ENCODE assay signal across 1 cellular context in the genomic region with DNA sequence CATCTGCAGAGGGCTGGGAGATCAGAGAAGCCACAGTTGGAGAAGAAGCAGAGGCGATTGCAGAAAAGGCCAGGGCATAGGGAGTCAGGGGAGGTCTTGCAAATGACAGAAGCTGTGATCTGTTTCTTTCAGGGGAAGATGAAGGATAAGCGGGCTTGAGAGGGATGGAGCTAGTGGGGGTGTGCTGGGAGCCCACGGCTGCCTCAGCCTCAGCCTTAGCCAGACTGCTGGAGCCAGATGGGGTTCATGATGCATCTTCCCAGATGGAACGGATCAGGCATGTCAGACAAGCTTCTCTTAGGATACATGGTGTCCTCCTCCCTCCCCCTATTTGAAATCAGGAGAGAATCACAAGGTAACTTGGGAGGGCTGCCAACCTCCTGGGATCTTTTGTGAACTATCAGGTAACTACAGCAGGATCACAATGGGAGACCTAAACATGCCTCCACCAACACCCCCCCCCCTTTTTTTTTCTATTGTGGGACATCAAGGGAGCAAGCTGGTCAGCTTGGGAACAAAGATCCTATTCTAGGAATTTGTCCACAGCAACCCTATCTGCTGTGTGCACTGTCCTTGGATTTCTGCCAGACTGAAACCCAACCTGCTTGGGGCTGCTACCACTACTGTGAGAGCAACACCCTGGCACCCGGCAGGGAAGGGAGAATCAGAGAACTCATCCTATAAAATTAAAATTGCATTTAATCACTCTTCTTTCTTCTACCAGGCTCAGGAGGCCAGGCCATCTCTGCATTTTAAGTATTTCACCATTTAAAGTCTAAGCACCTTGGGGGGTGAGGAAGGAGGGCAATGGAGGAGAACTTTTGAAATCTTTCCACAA.
TF ChIP-seq lines count a peak whose summit lies in the region.

No MANE protein-coding gene starts in this region.

TF ChIP-seq in K562, 482 proteins besides CTCF, POLR2A, EP300 and RAD21 (continued from another document):
- TF ChIP-seq, protein P1, sequence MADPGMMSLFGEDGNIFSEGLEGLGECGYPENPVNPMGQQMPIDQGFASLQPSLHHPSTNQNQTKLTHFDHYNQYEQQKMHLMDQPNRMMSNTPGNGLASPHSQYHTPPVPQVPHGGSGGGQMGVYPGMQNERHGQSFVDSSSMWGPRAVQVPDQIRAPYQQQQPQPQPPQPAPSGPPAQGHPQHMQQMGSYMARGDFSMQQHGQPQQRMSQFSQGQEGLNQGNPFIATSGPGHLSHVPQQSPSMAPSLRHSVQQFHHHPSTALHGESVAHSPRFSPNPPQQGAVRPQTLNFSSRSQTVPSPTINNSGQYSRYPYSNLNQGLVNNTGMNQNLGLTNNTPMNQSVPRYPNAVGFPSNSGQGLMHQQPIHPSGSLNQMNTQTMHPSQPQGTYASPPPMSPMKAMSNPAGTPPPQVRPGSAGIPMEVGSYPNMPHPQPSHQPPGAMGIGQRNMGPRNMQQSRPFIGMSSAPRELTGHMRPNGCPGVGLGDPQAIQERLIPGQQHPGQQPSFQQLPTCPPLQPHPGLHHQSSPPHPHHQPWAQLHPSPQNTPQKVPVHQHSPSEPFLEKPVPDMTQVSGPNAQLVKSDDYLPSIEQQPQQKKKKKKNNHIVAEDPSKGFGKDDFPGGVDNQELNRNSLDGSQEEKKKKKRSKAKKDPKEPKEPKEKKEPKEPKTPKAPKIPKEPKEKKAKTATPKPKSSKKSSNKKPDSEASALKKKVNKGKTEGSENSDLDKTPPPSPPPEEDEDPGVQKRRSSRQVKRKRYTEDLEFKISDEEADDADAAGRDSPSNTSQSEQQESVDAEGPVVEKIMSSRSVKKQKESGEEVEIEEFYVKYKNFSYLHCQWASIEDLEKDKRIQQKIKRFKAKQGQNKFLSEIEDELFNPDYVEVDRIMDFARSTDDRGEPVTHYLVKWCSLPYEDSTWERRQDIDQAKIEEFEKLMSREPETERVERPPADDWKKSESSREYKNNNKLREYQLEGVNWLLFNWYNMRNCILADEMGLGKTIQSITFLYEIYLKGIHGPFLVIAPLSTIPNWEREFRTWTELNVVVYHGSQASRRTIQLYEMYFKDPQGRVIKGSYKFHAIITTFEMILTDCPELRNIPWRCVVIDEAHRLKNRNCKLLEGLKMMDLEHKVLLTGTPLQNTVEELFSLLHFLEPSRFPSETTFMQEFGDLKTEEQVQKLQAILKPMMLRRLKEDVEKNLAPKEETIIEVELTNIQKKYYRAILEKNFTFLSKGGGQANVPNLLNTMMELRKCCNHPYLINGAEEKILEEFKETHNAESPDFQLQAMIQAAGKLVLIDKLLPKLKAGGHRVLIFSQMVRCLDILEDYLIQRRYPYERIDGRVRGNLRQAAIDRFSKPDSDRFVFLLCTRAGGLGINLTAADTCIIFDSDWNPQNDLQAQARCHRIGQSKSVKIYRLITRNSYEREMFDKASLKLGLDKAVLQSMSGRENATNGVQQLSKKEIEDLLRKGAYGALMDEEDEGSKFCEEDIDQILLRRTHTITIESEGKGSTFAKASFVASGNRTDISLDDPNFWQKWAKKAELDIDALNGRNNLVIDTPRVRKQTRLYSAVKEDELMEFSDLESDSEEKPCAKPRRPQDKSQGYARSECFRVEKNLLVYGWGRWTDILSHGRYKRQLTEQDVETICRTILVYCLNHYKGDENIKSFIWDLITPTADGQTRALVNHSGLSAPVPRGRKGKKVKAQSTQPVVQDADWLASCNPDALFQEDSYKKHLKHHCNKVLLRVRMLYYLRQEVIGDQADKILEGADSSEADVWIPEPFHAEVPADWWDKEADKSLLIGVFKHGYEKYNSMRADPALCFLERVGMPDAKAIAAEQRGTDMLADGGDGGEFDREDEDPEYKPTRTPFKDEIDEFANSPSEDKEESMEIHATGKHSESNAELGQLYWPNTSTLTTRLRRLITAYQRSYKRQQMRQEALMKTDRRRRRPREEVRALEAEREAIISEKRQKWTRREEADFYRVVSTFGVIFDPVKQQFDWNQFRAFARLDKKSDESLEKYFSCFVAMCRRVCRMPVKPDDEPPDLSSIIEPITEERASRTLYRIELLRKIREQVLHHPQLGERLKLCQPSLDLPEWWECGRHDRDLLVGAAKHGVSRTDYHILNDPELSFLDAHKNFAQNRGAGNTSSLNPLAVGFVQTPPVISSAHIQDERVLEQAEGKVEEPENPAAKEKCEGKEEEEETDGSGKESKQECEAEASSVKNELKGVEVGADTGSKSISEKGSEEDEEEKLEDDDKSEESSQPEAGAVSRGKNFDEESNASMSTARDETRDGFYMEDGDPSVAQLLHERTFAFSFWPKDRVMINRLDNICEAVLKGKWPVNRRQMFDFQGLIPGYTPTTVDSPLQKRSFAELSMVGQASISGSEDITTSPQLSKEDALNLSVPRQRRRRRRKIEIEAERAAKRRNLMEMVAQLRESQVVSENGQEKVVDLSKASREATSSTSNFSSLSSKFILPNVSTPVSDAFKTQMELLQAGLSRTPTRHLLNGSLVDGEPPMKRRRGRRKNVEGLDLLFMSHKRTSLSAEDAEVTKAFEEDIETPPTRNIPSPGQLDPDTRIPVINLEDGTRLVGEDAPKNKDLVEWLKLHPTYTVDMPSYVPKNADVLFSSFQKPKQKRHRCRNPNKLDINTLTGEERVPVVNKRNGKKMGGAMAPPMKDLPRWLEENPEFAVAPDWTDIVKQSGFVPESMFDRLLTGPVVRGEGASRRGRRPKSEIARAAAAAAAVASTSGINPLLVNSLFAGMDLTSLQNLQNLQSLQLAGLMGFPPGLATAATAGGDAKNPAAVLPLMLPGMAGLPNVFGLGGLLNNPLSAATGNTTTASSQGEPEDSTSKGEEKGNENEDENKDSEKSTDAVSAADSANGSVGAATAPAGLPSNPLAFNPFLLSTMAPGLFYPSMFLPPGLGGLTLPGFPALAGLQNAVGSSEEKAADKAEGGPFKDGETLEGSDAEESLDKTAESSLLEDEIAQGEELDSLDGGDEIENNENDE (IDR thresholded peaks at IDR 0.05; ENCODE audit: low read depth, low read length), result no peak
- TF ChIP-seq RFX1 (IDR thresholded peaks at IDR 0.05) (no peak), JUN (IDR thresholded peaks at IDR 0.05; ENCODE audit: borderline replicate concordance, low read depth, low read length) (0 out of 2 replicates have a peak, but pooled peaks have one; percentile 40), JUN (CRISPR knock-in tag; IDR thresholded peaks at IDR 0.05; ENCODE audit: borderline replicate concordance) (no peak), POLR3G (IDR thresholded peaks at IDR 0.05; ENCODE audit: extremely low read depth, insufficient read length, insufficient replicate concordance) (no peak), TBL1XR1 (IDR thresholded peaks at IDR 0.05; ENCODE audit: low read length in 2 of 2) (peak in 1 of 2 experiments; percentile 39; a peak in 1 of 4 replicates), YBX1 (IDR thresholded peaks at IDR 0.05) (no peak), MYNN (IDR thresholded peaks at IDR 0.05) (peak; percentile 64), MYNN (CRISPR knock-in tag; IDR thresholded peaks at IDR 0.05) (no peak), PML (IDR thresholded peaks at IDR 0.05; ENCODE audit: low read length) (peak; percentile 44; the same call in 1 of the 2 replicates), NCOR1 (IDR thresholded peaks at IDR 0.05) (peak; percentile 58; the same call in 1 of the 2 replicates), CTBP1 (IDR thresholded peaks at IDR 0.05; ENCODE audit: borderline replicate concordance) (peak; percentile 51), ELF2 (CRISPR knock-in tag; IDR thresholded peaks at IDR 0.05) (no peak)
- TF ChIP-seq, protein P2, sequence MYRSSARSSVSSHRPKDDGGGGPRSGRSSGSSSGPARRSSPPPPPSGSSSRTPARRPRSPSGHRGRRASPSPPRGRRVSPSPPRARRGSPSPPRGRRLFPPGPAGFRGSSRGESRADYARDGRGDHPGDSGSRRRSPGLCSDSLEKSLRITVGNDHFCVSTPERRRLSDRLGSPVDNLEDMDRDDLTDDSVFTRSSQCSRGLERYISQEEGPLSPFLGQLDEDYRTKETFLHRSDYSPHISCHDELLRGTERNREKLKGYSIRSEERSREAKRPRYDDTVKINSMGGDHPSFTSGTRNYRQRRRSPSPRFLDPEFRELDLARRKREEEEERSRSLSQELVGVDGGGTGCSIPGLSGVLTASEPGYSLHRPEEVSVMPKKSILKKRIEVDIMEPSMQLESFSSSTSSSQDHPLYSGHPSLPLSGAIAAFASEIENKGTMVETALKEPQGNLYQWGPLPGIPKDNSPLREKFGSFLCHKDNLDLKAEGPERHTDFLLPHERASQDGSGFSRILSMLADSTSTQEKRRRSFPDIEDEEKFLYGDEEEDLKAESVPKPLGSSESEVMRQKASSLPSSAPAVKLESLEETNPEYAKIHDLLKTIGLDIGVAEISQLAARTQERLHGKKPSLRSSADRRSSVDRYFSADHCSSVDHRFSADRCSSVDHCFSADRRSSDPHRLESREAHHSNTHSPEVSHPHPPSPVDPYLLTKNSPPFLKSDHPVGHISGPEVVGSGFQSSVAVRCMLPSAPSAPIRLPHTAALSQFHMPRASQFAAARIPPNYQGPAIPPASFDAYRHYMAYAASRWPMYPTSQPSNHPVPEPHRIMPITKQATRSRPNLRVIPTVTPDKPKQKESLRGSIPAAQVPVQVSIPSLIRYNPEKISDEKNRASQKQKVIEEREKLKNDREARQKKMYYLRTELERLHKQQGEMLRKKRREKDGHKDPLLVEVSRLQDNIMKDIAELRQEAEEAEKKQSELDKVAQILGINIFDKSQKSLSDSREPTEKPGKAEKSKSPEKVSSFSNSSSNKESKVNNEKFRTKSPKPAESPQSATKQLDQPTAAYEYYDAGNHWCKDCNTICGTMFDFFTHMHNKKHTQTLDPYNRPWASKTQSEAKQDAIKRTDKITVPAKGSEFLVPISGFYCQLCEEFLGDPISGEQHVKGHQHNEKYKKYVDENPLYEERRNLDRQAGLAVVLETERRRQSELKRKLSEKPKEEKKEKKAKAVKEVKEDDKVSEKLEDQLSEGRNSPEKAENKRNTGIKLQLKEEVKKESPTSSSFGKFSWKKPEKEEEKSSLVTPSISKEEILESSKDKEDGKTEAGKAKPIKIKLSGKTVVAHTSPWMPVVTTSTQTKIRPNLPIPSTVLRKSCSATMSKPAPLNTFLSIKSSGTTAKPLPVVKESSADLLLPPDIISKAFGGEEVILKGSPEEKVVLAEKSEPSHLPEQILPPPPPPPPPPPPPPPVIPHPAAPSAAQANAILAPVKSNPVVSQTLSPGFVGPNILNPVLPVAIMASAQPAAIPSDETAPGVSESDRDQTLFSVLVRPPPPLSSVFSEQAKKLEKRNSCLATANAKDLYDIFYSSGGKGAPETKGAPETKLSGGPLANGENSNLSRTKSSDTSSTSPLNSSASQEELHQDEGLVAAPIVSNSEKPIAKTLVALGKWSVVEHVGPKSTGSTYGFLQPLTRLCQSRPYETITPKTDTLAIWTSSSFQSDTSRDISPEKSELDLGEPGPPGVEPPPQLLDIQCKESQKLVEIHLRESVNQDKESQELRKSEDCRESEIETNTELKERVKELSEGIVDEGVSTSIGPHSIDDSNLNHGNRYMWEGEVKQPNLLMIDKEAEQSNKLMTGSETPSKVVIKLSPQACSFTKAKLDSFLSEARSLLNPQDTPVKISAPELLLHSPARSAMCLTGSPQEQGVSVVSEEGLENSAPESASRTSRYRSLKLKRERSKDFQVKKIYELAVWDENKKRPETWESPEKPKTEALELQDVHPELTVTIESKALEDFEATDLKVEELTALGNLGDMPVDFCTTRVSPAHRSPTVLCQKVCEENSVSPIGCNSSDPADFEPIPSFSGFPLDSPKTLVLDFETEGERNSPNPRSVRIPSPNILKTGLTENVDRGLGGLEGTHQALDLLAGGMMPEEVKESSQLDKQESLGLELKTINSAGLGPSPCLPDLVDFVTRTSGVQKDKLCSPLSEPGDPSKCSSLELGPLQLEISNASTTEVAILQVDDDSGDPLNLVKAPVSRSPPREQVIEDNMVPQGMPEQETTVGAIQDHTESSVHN (IDR thresholded peaks at IDR 0.05; ENCODE audit: borderline replicate concordance in 1 of 2, low read depth in 1 of 2), result 0 out of 4 replicates have a peak, but pooled peaks of 1 of the 2 experiments have one; percentile 1
- TF ChIP-seq, protein P3, sequence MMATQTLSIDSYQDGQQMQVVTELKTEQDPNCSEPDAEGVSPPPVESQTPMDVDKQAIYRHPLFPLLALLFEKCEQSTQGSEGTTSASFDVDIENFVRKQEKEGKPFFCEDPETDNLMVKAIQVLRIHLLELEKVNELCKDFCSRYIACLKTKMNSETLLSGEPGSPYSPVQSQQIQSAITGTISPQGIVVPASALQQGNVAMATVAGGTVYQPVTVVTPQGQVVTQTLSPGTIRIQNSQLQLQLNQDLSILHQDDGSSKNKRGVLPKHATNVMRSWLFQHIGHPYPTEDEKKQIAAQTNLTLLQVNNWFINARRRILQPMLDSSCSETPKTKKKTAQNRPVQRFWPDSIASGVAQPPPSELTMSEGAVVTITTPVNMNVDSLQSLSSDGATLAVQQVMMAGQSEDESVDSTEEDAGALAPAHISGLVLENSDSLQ (IDR thresholded peaks at IDR 0.05), result peak; percentile 14; the same call in 1 of the 2 replicates
TF ChIP-seq in K562: peak in this region for 42.
